8 cellular contexts compared by ENCODE assay signal in the genomic region with DNA sequence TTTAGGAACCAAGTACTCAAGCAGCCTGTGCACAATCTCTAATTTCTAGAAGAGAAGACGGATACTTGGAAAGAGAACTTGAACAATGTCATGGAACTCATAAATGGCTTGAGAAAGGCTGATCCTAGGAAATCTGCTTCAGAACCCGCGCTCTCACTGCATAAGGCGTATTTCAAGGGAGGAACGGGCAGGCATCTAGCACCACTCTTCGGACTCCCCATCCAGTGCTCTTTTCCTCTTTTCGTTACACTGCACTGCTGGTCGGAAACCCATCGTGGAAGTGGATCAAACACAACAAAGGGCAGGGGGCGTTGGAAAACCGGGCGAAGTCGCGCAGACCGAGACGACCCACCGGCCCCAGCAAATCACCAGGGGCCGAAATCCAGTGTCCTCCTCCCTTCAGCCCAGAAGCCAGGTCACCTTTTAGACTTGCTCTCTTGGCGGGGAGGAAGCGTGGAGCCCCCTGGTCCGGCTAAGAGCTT. TPM values are rescaled to one million over a fixed set of nuclear protein-coding genes. Genes with fewer than 3 reads are reported as not detected.
DNase-seq lines count a peak whose midpoint lies in the region; TF ChIP-seq lines count a peak whose summit lies in the region.

No MANE protein-coding gene starts in this region.

- TF ChIP-seq CTCF in neural cell (IDR thresholded peaks at IDR 0.05; ENCODE audit: poor library complexity, severe bottlenecking) (no peak), GM13977 (IDR thresholded peaks at IDR 0.05; ENCODE audit: extremely low read depth, insufficient read depth, missing control alignments) (no peak)

- H3K4me3 ChIP-seq in SK-N-MC (peak overlapping the region; percentile 94), esophagus (ENCODE audit: low read depth in 1 of 2, low read length in 2 of 2) (peak overlapping the region; percentile 78 to 96), neural cell (ENCODE audit: low read length) (peak overlapping the region; percentile 92)

- in situ Hi-C loops in GM13977 (cut with MboI; ENCODE audit: low pct_unique_long_range_greater_than_20kb, low sequenced_read_pairs, unreplicated experiment), result no loop called here

- DNase-seq in NCI-H146 (lab: John Stamatoyannopoulos, UW) (peak; percentile 74), NCI-H146 treated with DMSO at 0.1 percent for 48 hours (lab: John Stamatoyannopoulos, UW; ENCODE audit: unreplicated experiment) (no peak), SK-N-MC (ENCODE audit: low read depth, low spot score) (no peak), mesenteric fat pad (ENCODE audit: low spot score) (no peak), GM13977 (ENCODE audit: low spot score) (no peak)
- no peak for DNase-seq in central memory CD4-positive, alpha-beta T cell

- H3K4me1 ChIP-seq in esophagus (ENCODE audit: control insufficient read depth in 2 of 2, insufficient read depth in 2 of 2, low read length in 1 of 2), result peaks cover 7 to 10% of the 10 kb centered on the region in 2 donors

- TF ChIP-seq RAD21 in neural cell (conservative IDR thresholded peaks at IDR 0.05), result no peak

- H3K9me3 ChIP-seq in SK-N-MC (ENCODE audit: low read depth, low read length) (no peaks in the 10 kb centered on the region), esophagus (ENCODE audit: control insufficient read depth in 2 of 2, insufficient read depth in 1 of 2, low read depth in 1 of 2, low read length in 1 of 2) (peaks cover 0 to 7% of the 10 kb centered on the region in 2 donors), neural cell (ENCODE audit: low read length) (no peaks in the 10 kb centered on the region)

- no peaks in the 10 kb centered on the region for H3F3A ChIP-seq in neural cell (ENCODE audit: insufficient read depth, low read length, poor library complexity, severe bottlenecking)

- 3 to 5% methylated on average over 21 of the region's 21 CpGs for WGBS in esophagus, 2 donors

- H3K27ac ChIP-seq in SK-N-MC (peak overlapping the region; percentile 40; the same call in 1 of the 2 replicates), esophagus (ENCODE audit: low read depth in 2 of 2, low read length in 1 of 2) (peak overlapping the region; percentile 98 to 100), neural cell (ENCODE audit: low read length) (peak overlapping the region; percentile 84)

- no peaks in the 10 kb centered on the region for H4K20me1 ChIP-seq in neural cell (ENCODE audit: insufficient read depth)

- TF ChIP-seq EP300 in neural cell (conservative IDR thresholded peaks at IDR 0.05; ENCODE audit: poor library complexity, severe bottlenecking), result no peak

- no peaks in the 10 kb centered on the region for H3K9me2 ChIP-seq in neural cell (ENCODE audit: insufficient read depth, low read length)

- H3K79me2 ChIP-seq in neural cell (replicated peaks; ENCODE audit: insufficient read depth, low read length), result peaks cover 20% of the 10 kb centered on the region

- no peaks in the 10 kb centered on the region for H3K27me3 ChIP-seq in esophagus (ENCODE audit: control insufficient read depth in 1 of 2, insufficient read depth in 2 of 2, low read length in 2 of 2)
- no peaks in the 10 kb centered on the region for H3K27me3 ChIP-seq in neural cell (ENCODE audit: insufficient read depth, low read depth, low read length)

- H3K9ac ChIP-seq in SK-N-MC (ENCODE audit: insufficient read length), result peak overlapping the region; percentile 87
- peak overlapping the region; percentile 90 for H3K9ac ChIP-seq in neural cell (ENCODE audit: low read length)

- H2AFZ ChIP-seq in neural cell (ENCODE audit: low read depth, low read length), result peak overlapping the region; percentile 96

- peak overlapping the region; percentile 78 for H3K4me2 ChIP-seq in neural cell (ENCODE audit: low read length)

- H3K36me3 ChIP-seq in SK-N-MC (ENCODE audit: insufficient read depth, low read length), result no peaks in the 10 kb centered on the region
- H3K36me3 ChIP-seq in esophagus (ENCODE audit: control insufficient read depth in 2 of 2, insufficient read depth in 2 of 2, low read length in 1 of 2), result peaks cover 0 to 10% of the 10 kb centered on the region in 2 donors
- no peaks in the 10 kb centered on the region for H3K36me3 ChIP-seq in neural cell (ENCODE audit: insufficient read depth, low read length)

TF ChIP-seq in neural cell, 6 proteins besides CTCF, POLR2A, EP300 and RAD21:
- TF ChIP-seq MXI1 (conservative IDR thresholded peaks at IDR 0.05; ENCODE audit: poor library complexity, severe bottlenecking) (no peak), TAF1 (IDR thresholded peaks at IDR 0.05; ENCODE audit: low read depth) (no peak), EZH2 (IDR thresholded peaks at IDR 0.05; ENCODE audit: borderline replicate concordance, insufficient read depth, low read length, poor library complexity, severe bottlenecking) (no peak), POLR2AphosphoS5 (IDR thresholded peaks at IDR 0.05) (no peak), SMC3 (conservative IDR thresholded peaks at IDR 0.05; ENCODE audit: poor library complexity) (no peak)
- TF ChIP-seq, protein P1, sequence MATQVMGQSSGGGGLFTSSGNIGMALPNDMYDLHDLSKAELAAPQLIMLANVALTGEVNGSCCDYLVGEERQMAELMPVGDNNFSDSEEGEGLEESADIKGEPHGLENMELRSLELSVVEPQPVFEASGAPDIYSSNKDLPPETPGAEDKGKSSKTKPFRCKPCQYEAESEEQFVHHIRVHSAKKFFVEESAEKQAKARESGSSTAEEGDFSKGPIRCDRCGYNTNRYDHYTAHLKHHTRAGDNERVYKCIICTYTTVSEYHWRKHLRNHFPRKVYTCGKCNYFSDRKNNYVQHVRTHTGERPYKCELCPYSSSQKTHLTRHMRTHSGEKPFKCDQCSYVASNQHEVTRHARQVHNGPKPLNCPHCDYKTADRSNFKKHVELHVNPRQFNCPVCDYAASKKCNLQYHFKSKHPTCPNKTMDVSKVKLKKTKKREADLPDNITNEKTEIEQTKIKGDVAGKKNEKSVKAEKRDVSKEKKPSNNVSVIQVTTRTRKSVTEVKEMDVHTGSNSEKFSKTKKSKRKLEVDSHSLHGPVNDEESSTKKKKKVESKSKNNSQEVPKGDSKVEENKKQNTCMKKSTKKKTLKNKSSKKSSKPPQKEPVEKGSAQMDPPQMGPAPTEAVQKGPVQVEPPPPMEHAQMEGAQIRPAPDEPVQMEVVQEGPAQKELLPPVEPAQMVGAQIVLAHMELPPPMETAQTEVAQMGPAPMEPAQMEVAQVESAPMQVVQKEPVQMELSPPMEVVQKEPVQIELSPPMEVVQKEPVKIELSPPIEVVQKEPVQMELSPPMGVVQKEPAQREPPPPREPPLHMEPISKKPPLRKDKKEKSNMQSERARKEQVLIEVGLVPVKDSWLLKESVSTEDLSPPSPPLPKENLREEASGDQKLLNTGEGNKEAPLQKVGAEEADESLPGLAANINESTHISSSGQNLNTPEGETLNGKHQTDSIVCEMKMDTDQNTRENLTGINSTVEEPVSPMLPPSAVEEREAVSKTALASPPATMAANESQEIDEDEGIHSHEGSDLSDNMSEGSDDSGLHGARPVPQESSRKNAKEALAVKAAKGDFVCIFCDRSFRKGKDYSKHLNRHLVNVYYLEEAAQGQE (IDR thresholded peaks at IDR 0.05; ENCODE audit: borderline replicate concordance), result no peak
TF ChIP-seq in neural cell: peak in this region for 0.

RNA-seq across cellular contexts. Expression of a gene that starts 0.5 kb away (rescaled TPM):
- polyA plus RNA-seq in esophagus, result 1 to 10 TPM; 5.6 to 5.9 TPM
- 8.2 and 8.8 TPM in 2 replicates for polyA plus RNA-seq in neural cell
- polyA minus RNA-seq in neural cell, result 17.9 and 18.0 TPM in 2 replicates
- 43.1 TPM for total RNA-seq in mesenteric fat pad

RNA-seq across cellular contexts. Expression of a gene that starts 10.6 kb away (rescaled TPM):
- 10 to 100 TPM; 11.4 to 14.4 TPM for polyA plus RNA-seq in esophagus
- 14.9 and 16.3 TPM in 2 replicates for polyA plus RNA-seq in neural cell
- 20.0 and 24.5 TPM in 2 replicates for polyA minus RNA-seq in neural cell
- total RNA-seq in mesenteric fat pad, result 30.2 TPM

Comparison
In these comparisons a context has a peak if more than half of its experiments do, and no peak if none do; other contexts are left out.
1. H3K27ac ChIP-seq: peak in every context shown above with its lines; median percentile 99 in esophagus; 84 in neural cell; 40 in SK-N-MC.